Comparison of ENCODE assay signal across 11 cellular contexts in the genomic region with DNA sequence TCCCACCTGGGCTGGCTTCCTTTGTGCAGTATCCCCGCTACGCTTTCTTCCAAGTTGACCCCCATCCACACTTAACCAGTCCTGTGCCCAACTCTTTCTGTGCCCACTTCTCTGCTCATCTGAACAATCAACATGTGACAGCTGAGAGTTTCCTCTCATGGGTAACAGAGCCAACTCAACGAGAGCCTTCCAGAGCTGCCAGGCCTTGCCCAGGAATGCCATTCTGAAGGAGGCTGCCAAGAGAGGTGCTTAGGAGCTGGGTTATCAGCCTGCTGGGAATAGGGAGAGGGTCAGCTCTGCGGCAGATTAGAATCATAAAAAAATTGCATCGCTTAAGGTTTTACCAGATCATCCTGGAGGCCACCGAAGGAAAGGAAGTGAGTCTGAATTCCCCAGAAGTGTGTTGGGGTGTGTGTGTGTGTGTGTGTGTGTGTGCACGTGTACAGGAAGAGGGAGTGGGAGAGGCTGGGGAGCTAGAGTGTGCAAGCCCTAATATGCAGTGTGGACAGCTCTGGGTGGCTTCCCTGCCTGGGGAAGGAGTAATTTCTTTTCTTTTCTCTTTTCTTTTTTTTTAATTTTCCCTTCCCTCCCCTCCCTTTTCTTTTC.
DNase-seq lines count a peak whose midpoint lies in the region; ATAC-seq and TF ChIP-seq lines count a peak whose summit lies in the region.
"Had no signal": no experiment of that assay in that cellular context is flagged by ENCODE, and none has a peak within 500 bp of the region (broad histone marks: within the 10 kb centered on the region; RNA-seq: fewer than 3 reads in every experiment).

No MANE protein-coding gene starts in this region.

- no peaks in the 10 kb centered on the region for H3K27me3 ChIP-seq in left ventricle myocardium inferior (ENCODE audit: low read depth)
- no peaks in the 10 kb centered on the region for H3K27me3 ChIP-seq in smooth muscle cell (ENCODE audit: low read depth)
- H3K27me3 ChIP-seq: brain microvascular endothelial cell had no signal

- H4K20me1 ChIP-seq in smooth muscle cell (ENCODE audit: low read depth): no peaks in the 10 kb centered on the region

- H3K9ac ChIP-seq in smooth muscle cell (ENCODE audit: low read depth): no peak overlapping the region

- no peak for TF ChIP-seq CTCF in left ventricle myocardium inferior (IDR thresholded peaks at IDR 0.05; ENCODE audit: borderline replicate concordance)
- no peak for TF ChIP-seq CTCF in smooth muscle cell (IDR thresholded peaks at IDR 0.05; ENCODE audit: borderline replicate concordance, insufficient read depth, poor library complexity, severe bottlenecking)

- H3K4me1 ChIP-seq in left ventricle myocardium inferior: peaks cover 94% of the 10 kb centered on the region
- H3K4me1 ChIP-seq in smooth muscle cell (ENCODE audit: low read depth): peaks cover 3% of the 10 kb centered on the region

- in situ Hi-C loops in KBM-7 (cut with MboI; ENCODE audit: low pct_unique_long_range_greater_than_20kb, low sequenced_read_pairs): no loop called here

- H3K4me3 ChIP-seq in left ventricle myocardium inferior: peak overlapping the region; percentile 37
- no peak overlapping the region for H3K4me3 ChIP-seq in smooth muscle cell
- H3K4me3 ChIP-seq: GM12878 had no signal

- 64% methylated on average over 7 of the region's 7 CpGs for WGBS in smooth muscle cell (ENCODE audit: low lambda C conversion rate)

- intact Hi-C loops in left ventricle myocardium inferior (cut with micrococcal nuclease): no loop called here

- peak overlapping the region; percentile 3 for H3K4me2 ChIP-seq in smooth muscle cell

- ATAC-seq in HG03039 (IDR thresholded peaks at IDR 0.05; ENCODE audit: unreplicated experiment): no peak
- ATAC-seq in HG02588 (IDR thresholded peaks at IDR 0.05; ENCODE audit: unreplicated experiment): no peak
- ATAC-seq: GM12878 had no signal

- H2AFZ ChIP-seq in smooth muscle cell (ENCODE audit: low read depth): no peak overlapping the region

- H3K27ac ChIP-seq in left ventricle myocardium inferior (replicated peaks) (peak overlapping the region; percentile 91), smooth muscle cell (ENCODE audit: low read depth) (peak overlapping the region; percentile 84)
- H3K27ac ChIP-seq: brain microvascular endothelial cell, neutrophil had no signal

- H3K79me2 ChIP-seq in smooth muscle cell (ENCODE audit: low read depth): no peaks in the 10 kb centered on the region

- DNase-seq in KBM-7: peak; percentile 71
- peak; percentile 8 to 14 for DNase-seq in activated CD4-positive, alpha-beta T cell treated with anti-CD3 and anti-CD28 coated beads, Interleukin-2, amount 50 U/mL, for 48 hours
- DNase-seq in left ventricle myocardium inferior: peak; percentile 52
- DNase-seq in smooth muscle cell (lab: John Stamatoyannopoulos, UW; ENCODE audit: unreplicated experiment): no peak
- no peak for DNase-seq in HPDE6-E6E7 (ENCODE audit: extremely low spot score)
- DNase-seq: brain microvascular endothelial cell, NCI-H510A had no signal

- peaks cover 7% of the 10 kb centered on the region for H3F3A ChIP-seq in smooth muscle cell (ENCODE audit: low read depth)

- H3K9me3 ChIP-seq in left ventricle myocardium inferior (replicated peaks) (no peaks in the 10 kb centered on the region), smooth muscle cell (replicated peaks; ENCODE audit: low read depth) (no peaks in the 10 kb centered on the region)
- H3K9me3 ChIP-seq: neutrophil had no signal

- H3K36me3 ChIP-seq in left ventricle myocardium inferior (no peaks in the 10 kb centered on the region), smooth muscle cell (ENCODE audit: low read depth) (no peaks in the 10 kb centered on the region)
- H3K36me3 ChIP-seq: neutrophil had no signal

Comparison
In these comparisons a context has a peak if more than half of its experiments do, and no peak if none do; other contexts are left out.
1. DNase-seq: peak in KBM-7 (single experiment), activated CD4-positive, alpha-beta T cell treated with anti-CD3 and anti-CD28 coated beads, Interleukin-2, amount 50 U/mL, for 48 hours (2 of 2) and left ventricle myocardium inferior (single experiment); none in smooth muscle cell (single experiment) and HPDE6-E6E7 (single experiment).